Comparison of ENCODE assay signal across 19 cellular contexts in the genomic region with DNA sequence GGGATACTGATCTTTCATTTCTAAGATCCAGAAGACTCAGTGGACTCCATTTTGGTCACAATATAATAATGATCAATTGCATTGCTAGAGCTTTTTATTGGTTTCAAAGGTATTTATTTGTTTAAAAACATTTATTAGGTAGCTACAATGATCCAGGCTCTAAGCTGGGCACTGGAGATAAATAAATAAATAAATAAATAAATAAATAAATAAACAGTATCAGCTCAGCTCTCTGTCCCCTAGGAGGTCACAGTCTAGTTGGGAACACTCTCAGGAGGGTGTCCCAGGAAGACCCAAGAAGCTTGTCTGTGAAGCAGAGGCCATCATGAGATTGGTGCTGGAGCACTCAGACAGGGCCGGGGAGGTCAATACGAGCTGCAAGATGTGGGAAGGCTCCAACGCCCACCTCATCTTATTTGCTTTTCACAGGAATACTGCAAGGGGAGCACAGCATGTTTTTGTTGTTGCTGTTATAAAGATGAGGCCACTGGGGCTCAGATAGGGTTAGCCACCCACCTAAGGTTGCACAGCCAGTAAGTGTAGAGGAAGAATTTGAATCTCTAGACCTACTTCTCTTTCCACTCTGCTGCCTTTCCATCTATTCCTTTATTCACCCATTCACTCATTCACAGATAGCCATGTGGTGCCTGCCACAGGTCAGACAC. TPM values are rescaled to one million over a fixed set of nuclear protein-coding genes. Genes with fewer than 3 reads are reported as not detected.
DNase-seq lines count a peak whose midpoint lies in the region; ATAC-seq, FAIRE-seq and TF ChIP-seq lines count a peak whose summit lies in the region.
"Had no signal": no experiment of that assay in that cellular context is flagged by ENCODE, and none has a peak within 500 bp of the region (broad histone marks: within the 10 kb centered on the region; RNA-seq: fewer than 3 reads in every experiment).

No MANE protein-coding gene starts in this region.

- no peak overlapping the region for H2AFZ ChIP-seq in OCI-LY3 (ENCODE audit: low read depth, low read length)
- no peak overlapping the region for H2AFZ ChIP-seq in GM12878 (ENCODE audit: control insufficient read depth, low read depth, low read length)

- H3K4me3 ChIP-seq in OCI-LY3 (ENCODE audit: low read length) (no peak overlapping the region), GM12878 (no peak overlapping the region), small intestine (ENCODE audit: low read depth in 1 of 2, low read length in 2 of 2) (no peak overlapping the region)
- H3K4me3 ChIP-seq: heart left ventricle had no signal

- in situ Hi-C loops in GM12878 (cut with MboI): loop anchor here (25.0 kb wide), 2 partner anchors 1199 to 1701 kb away; no protein-coding TSS in a partner anchor

- 82% methylated on average over 3 of the region's 3 CpGs for WGBS in GM12878 (ENCODE audit: insufficient coverage, insufficient replicate concordance, low lambda C conversion rate, missing lambda C conversion rate)
- 85 to 90% (median 89%) methylated on average over 3 of the region's 3 CpGs for WGBS in small intestine, 3 donors

- RAD21 ChIA-PET in GM12878 (lab: Charles Lee; ENCODE audit: unreplicated experiment): interaction anchor here (0.9 to 15.3 kb wide), 7 partner anchors 14 to 49 kb away, joined by 3 to 324 read pairs (median 6); a partner anchor contains a TSS

- TF ChIP-seq CTCF in OCI-LY3 (IDR thresholded peaks at IDR 0.05; ENCODE audit: low read depth, low read length) (no peak), GM12878 (IDR thresholded peaks at IDR 0.05 in 2 of 3, conservative IDR thresholded peaks at IDR 0.05 in 1 of 3; ENCODE audit: control insufficient read depth in 2 of 3, extremely low read depth in 1 of 3, insufficient read depth in 1 of 3, low read depth in 3 of 3, low read length in 3 of 3) (no peak), progenitor cell of endocrine pancreas (IDR thresholded peaks at IDR 0.05; ENCODE audit: unreplicated experiment) (no peak)

- H3K9me3 ChIP-seq in OCI-LY3 (ENCODE audit: insufficient read depth, low read length) (no peaks in the 10 kb centered on the region), GM12878 (replicated peaks; ENCODE audit: control insufficient read depth, insufficient read depth, low read length) (no peaks in the 10 kb centered on the region; the same call in 2 of the 3 replicates), small intestine (ENCODE audit: control insufficient read depth, low read depth) (no peaks in the 10 kb centered on the region)
- H3K9me3 ChIP-seq: heart left ventricle had no signal

- peaks cover 96% of the 10 kb centered on the region for H3K4me1 ChIP-seq in OCI-LY3 (ENCODE audit: low read length)
- H3K4me1 ChIP-seq in GM12878 (ENCODE audit: control insufficient read depth, insufficient read depth, low read length): peaks cover 95% of the 10 kb centered on the region
- H3K4me1 ChIP-seq in small intestine (ENCODE audit: control insufficient read depth in 2 of 2, insufficient read depth in 1 of 2, low read depth in 1 of 2, low read length in 1 of 2): peaks cover 0 to 6% of the 10 kb centered on the region in 2 donors

- H4K20me1 ChIP-seq in OCI-LY3 (ENCODE audit: insufficient read depth, low read length) (no peaks in the 10 kb centered on the region), GM12878 (ENCODE audit: control insufficient read depth, insufficient read depth) (no peaks in the 10 kb centered on the region)

- no peak for TF ChIP-seq POLR2A in GM12878 (IDR thresholded peaks at IDR 0.05; ENCODE audit: low read depth, low read length)

- peaks cover 6% of the 10 kb centered on the region for H3K9me3 Mint-ChIP-seq in activated CD4-positive, alpha-beta T cell treated with anti-CD3 and anti-CD28 coated beads for 36 hours (ENCODE audit: low read depth)
- H3K9me3 Mint-ChIP-seq in progenitor cell of endocrine pancreas (ENCODE audit: low read depth): no peaks in the 10 kb centered on the region

- H3K36me3 ChIP-seq in OCI-LY3 (replicated peaks; ENCODE audit: low read depth, low read length): no peaks in the 10 kb centered on the region
- H3K36me3 ChIP-seq in GM12878 (ENCODE audit: control insufficient read depth in 2 of 2, insufficient read depth in 2 of 2, low read length in 1 of 2): no peaks in the 10 kb centered on the region
- no peaks in the 10 kb centered on the region for H3K36me3 ChIP-seq in small intestine (ENCODE audit: control insufficient read depth in 2 of 2, insufficient read depth in 2 of 2, low read length in 2 of 2)

- ATAC-seq in activated CD4-positive, alpha-beta T cell treated with anti-CD3 and anti-CD28 coated beads for 36 hours: no peak
- no peak for ATAC-seq in GM12878
- ATAC-seq: heart left ventricle, left colon, right cardiac atrium had no signal

- no peak for TF ChIP-seq RAD21 in GM12878 (IDR thresholded peaks at IDR 0.05; ENCODE audit: insufficient read depth, low read depth, low read length)

- 0 out of 2 replicates have a peak overlapping the region, but pooled peaks have one; percentile 59 for H3K9ac ChIP-seq in OCI-LY3 (ENCODE audit: low read length)
- H3K9ac ChIP-seq in GM12878 (ENCODE audit: control insufficient read depth, insufficient read depth, low read length): peak overlapping the region; percentile 10; the same call in 1 of the 2 replicates

- FAIRE-seq in GM12878 (lab: Jason Lieb, UNC) (no peak), small intestine (lab: Jason Lieb, UNC) (no peak)
- FAIRE-seq: A204.1, endothelial cell of umbilical vein had no signal

- SMC1A ChIA-PET in GM12878 (lab: Charles Lee; ENCODE audit: uncharacterized antibody, unreplicated experiment): interaction anchor here (0.8 to 19.5 kb wide), 8 partner anchors 14 to 50 kb away, joined by 3 to 409 read pairs (median 7); a partner anchor contains a TSS

- H3K4me3 Mint-ChIP-seq in activated CD4-positive, alpha-beta T cell treated with anti-CD3 and anti-CD28 coated beads for 36 hours: peak overlapping the region; percentile 70
- no peak overlapping the region for H3K4me3 Mint-ChIP-seq in progenitor cell of endocrine pancreas (ENCODE audit: low read depth)

- H3K27me3 Mint-ChIP-seq in activated CD4-positive, alpha-beta T cell treated with anti-CD3 and anti-CD28 coated beads for 36 hours: no peaks in the 10 kb centered on the region
- H3K27me3 Mint-ChIP-seq in progenitor cell of endocrine pancreas: peaks cover 10% of the 10 kb centered on the region

- H3K27ac Mint-ChIP-seq in activated CD4-positive, alpha-beta T cell treated with anti-CD3 and anti-CD28 coated beads for 36 hours: peak overlapping the region; percentile 100
- no peak overlapping the region for H3K27ac Mint-ChIP-seq in progenitor cell of endocrine pancreas

- H3K27me3 ChIP-seq in OCI-LY3 (ENCODE audit: low read depth, low read length) (peaks cover 12% of the 10 kb centered on the region; the same call in 1 of the 2 replicates), GM12878 (replicated peaks in 1 of 2; ENCODE audit: control insufficient read depth in 2 of 2, insufficient read depth in 2 of 2, low read length in 1 of 2) (no peaks in the 10 kb centered on the region), small intestine (ENCODE audit: control insufficient read depth in 2 of 2, insufficient read depth in 2 of 2, low read length in 2 of 2) (no peaks in the 10 kb centered on the region)
- H3K27me3 ChIP-seq: heart left ventricle had no signal

- H3K27ac ChIP-seq in OCI-LY3 (ENCODE audit: low read length): peak overlapping the region; percentile 90
- H3K27ac ChIP-seq in GM12878 (ENCODE audit: control insufficient read depth, insufficient read depth): peak overlapping the region; percentile 90
- H3K27ac ChIP-seq in small intestine (ENCODE audit: low read depth in 1 of 2, low read length in 1 of 2): peak overlapping the region; percentile 16 to 74

- H3K79me2 ChIP-seq in OCI-LY3 (ENCODE audit: low read length) (no peaks in the 10 kb centered on the region), GM12878 (ENCODE audit: control insufficient read depth, insufficient read depth, low read length) (no peaks in the 10 kb centered on the region; the same call in 1 of the 2 replicates)

- H3K4me1 Mint-ChIP-seq in activated CD4-positive, alpha-beta T cell treated with anti-CD3 and anti-CD28 coated beads for 36 hours: peaks cover 95% of the 10 kb centered on the region
- peaks cover 6% of the 10 kb centered on the region for H3K4me1 Mint-ChIP-seq in progenitor cell of endocrine pancreas (ENCODE audit: low read depth)

- POLR2A ChIA-PET in activated CD4-positive, alpha-beta T cell treated with anti-CD3 and anti-CD28 coated beads for 36 hours (lab: Charles Lee): interaction anchor here (1.1 to 4.9 kb wide), 8 partner anchors 11 to 40 kb away, joined by 4 to 48 read pairs (median 6); no protein-coding TSS in a partner anchor
- POLR2A ChIA-PET in GM12878 (lab: Charles Lee): interaction anchor here (0.6 to 7.8 kb wide), 10 partner anchors 9 to 782 kb away, joined by 3 to 128 read pairs (median 6); a partner anchor contains a TSS

- peaks cover 16% of the 10 kb centered on the region for H3K36me3 Mint-ChIP-seq in activated CD4-positive, alpha-beta T cell treated with anti-CD3 and anti-CD28 coated beads for 36 hours (ENCODE audit: low read depth)
- no peaks in the 10 kb centered on the region for H3K36me3 Mint-ChIP-seq in progenitor cell of endocrine pancreas (ENCODE audit: insufficient read depth)

- CTCF ChIA-PET in activated CD4-positive, alpha-beta T cell treated with anti-CD3 and anti-CD28 coated beads for 36 hours (lab: Charles Lee): interaction anchor here (0.6 to 6.4 kb wide), 10 partner anchors 10 to 1499 kb away, joined by 3 to 51 read pairs (median 6); a partner anchor contains a TSS
- CTCF ChIA-PET in GM12878 (lab: Yijun Ruan, JAX): interaction anchor here (1.1 to 6.6 kb wide), 9 partner anchors 7 to 50 kb away, joined by 3 to 73 read pairs (median 10); a partner anchor contains a TSS

- no peak for TF ChIP-seq EP300 in GM12878 (IDR thresholded peaks at IDR 0.05; ENCODE audit: borderline replicate concordance in 1 of 2, control insufficient read depth in 1 of 2, low read depth in 2 of 2, low read length in 2 of 2)

- no TSS peak for BruUV-seq in GM12878 (replicated peaks; lab: Mats Ljungman, UMichigan)

- no peak for DNase-seq in activated CD4-positive, alpha-beta T cell treated with anti-CD3 and anti-CD28 coated beads for 36 hours
- DNase-seq in activated CD4-positive, alpha-beta T cell treated with anti-CD3 and anti-CD28 coated beads, Interleukin-2, amount 50 U/mL, for 48 hours: no peak
- DNase-seq in GM12878 (ENCODE audit: low read depth, low spot score) (no peak), small intestine (no peak), RKO (ENCODE audit: low spot score) (no peak), COR-L47 (lab: John Stamatoyannopoulos, UW) (no peak), progenitor cell of endocrine pancreas (ENCODE audit: low spot score, unreplicated experiment) (no peak)
- DNase-seq: central memory CD4-positive, alpha-beta T cell; DMS 273 treated with DMSO at 0.1 percent for 48 hours; HCEC 1CT; left colon; MV-4-11 had no signal

- H3K4me2 ChIP-seq in OCI-LY3 (ENCODE audit: low read length): peak overlapping the region; percentile 82
- no peak overlapping the region for H3K4me2 ChIP-seq in GM12878 (ENCODE audit: control insufficient read depth, insufficient read depth)

- intact Hi-C loops in activated CD4-positive, alpha-beta T cell treated with anti-CD3 and anti-CD28 coated beads for 36 hours (cut with DNase I, micrococcal nuclease): loop anchor here (2.0 to 10.0 kb wide), 5 partner anchors 214 to 1194 kb away; a partner anchor contains a TSS
- intact Hi-C loops in GM12878 (cut with micrococcal nuclease; ENCODE audit: unreplicated experiment): no loop called here

RNA-seq across cellular contexts. Expression of a gene that starts 15.5 kb away (rescaled TPM):
- 10 to 100 TPM; 24.8 to 25.5 TPM for total RNA-seq in activated CD4-positive, alpha-beta T cell treated with anti-CD3 and anti-CD28 coated beads for 36 hours
- total RNA-seq in GM12878 (2013; cell fraction: nucleolus; rRNA removed): 74.5 and 81.9 TPM in 2 replicates
- 46.4 and 53.5 TPM in 2 replicates for total RNA-seq in GM12878 (2014; rRNA removed)
- total RNA-seq in GM12878 (2014; rRNA removed; fragmentation: Illumina TruSeq; extraction: Trizol): 21.5 and 26.9 TPM in 2 replicates
- total RNA-seq in GM12878 (2021): 40.0 and 40.4 TPM in 2 replicates
- 18.9 TPM for polyA plus RNA-seq in GM12878 (2011; ENCODE audit: low read depth)
- polyA plus RNA-seq in GM12878 (2011; rRNA removed): 8.5 and 16.9 TPM in 2 replicates
- 22.6 and 38.7 TPM in 2 replicates for polyA plus RNA-seq in GM12878 (2011; cell fraction: cytosol; rRNA removed)
- polyA plus RNA-seq in GM12878 (2011; cell fraction: nucleus; rRNA removed): 45.6 and 71.8 TPM in 2 replicates
- 18.6 and 50.6 TPM in 2 replicates for polyA plus RNA-seq in GM12878 (2012)
- 12.3 and 21.9 TPM in 2 replicates for polyA plus RNA-seq in GM12878 (2014; fragmentation: Illumina TruSeq; extraction: Trizol)
- polyA plus RNA-seq in GM12878 (2014; fragmentation: Nextera tagmentation; extraction: Ambion mirVana): 1 to 10 TPM; 3.0 to 7.4 TPM
- 50.0 and 54.5 TPM in 2 replicates for polyA plus RNA-seq in GM12878 (2014; rRNA removed)
- polyA plus RNA-seq in GM12878 (2016; fragmentation: Nextera tagmentation; extraction: Ambion mirVana): 10 to 100 TPM; 51.7 to 54.8 TPM
- polyA minus RNA-seq in GM12878 (2011; rRNA and poly(A)+ RNA removed): 20.3 and 37.3 TPM in 2 replicates
- polyA minus RNA-seq in GM12878 (2011; cell fraction: cytosol; rRNA and poly(A)+ RNA removed): 8.8 and 11.7 TPM in 2 replicates
- polyA minus RNA-seq in GM12878 (2011; cell fraction: nucleus; rRNA and poly(A)+ RNA removed): 26.7 and 36.0 TPM in 2 replicates
- 1 to 10 TPM; 1.3 to 5.6 (median 4.6) TPM for polyA plus RNA-seq in small intestine
- total RNA-seq in progenitor cell of endocrine pancreas: not detected in 2 replicates
- total RNA-seq: endothelial cell of umbilical vein, HT1080 had no signal
- polyA plus RNA-seq: endothelial cell of umbilical vein had no signal

RNA-seq across cellular contexts. Expression of a gene that starts 33.8 kb away (rescaled TPM):
- total RNA-seq in activated CD4-positive, alpha-beta T cell treated with anti-CD3 and anti-CD28 coated beads for 36 hours: not detected
- total RNA-seq in GM12878 (2013; cell fraction: nucleolus; rRNA removed): not detected in 2 replicates
- total RNA-seq in GM12878 (2014; rRNA removed) (not detected in 2 replicates), GM12878 (2014; rRNA removed; fragmentation: Illumina TruSeq; extraction: Trizol) (not detected in 2 replicates), GM12878 (2021) (not detected in 2 replicates), progenitor cell of endocrine pancreas (not detected in 2 replicates)
- polyA plus RNA-seq in GM12878 (2011; ENCODE audit: low read depth): not detected
- polyA plus RNA-seq in GM12878 (2011; rRNA removed) (not detected in 2 replicates), GM12878 (2014; fragmentation: Illumina TruSeq; extraction: Trizol) (not detected in 2 replicates), GM12878 (2014; fragmentation: Nextera tagmentation; extraction: Ambion mirVana) (not detected), GM12878 (2014; rRNA removed) (not detected in 2 replicates), GM12878 (2016; fragmentation: Nextera tagmentation; extraction: Ambion mirVana) (not detected), small intestine (not detected)
- not detected in 2 replicates for polyA plus RNA-seq in GM12878 (2011; cell fraction: cytosol; rRNA removed)
- polyA plus RNA-seq in GM12878 (2011; cell fraction: nucleus; rRNA removed): not detected in 2 replicates
- not detected in 2 replicates for polyA plus RNA-seq in GM12878 (2012)
- polyA minus RNA-seq in GM12878 (2011; rRNA and poly(A)+ RNA removed): not detected in 2 replicates
- not detected in 2 replicates for polyA minus RNA-seq in GM12878 (2011; cell fraction: cytosol; rRNA and poly(A)+ RNA removed)
- not detected in 2 replicates for polyA minus RNA-seq in GM12878 (2011; cell fraction: nucleus; rRNA and poly(A)+ RNA removed)
- total RNA-seq: endothelial cell of umbilical vein, heart left ventricle, HT1080, left colon, right cardiac atrium had no signal
- polyA plus RNA-seq: endothelial cell of umbilical vein, heart left ventricle, right cardiac atrium had no signal

RNA-seq across cellular contexts. Expression of a gene that starts 36.2 kb away (rescaled TPM):
- under 1 TPM; 0.34 to 0.53 TPM for total RNA-seq in activated CD4-positive, alpha-beta T cell treated with anti-CD3 and anti-CD28 coated beads for 36 hours
- total RNA-seq in GM12878 (2013; cell fraction: nucleolus; rRNA removed): 1.2 TPM in 2 replicates
- total RNA-seq in GM12878 (2014; rRNA removed) (not detected in 2 replicates), GM12878 (2014; rRNA removed; fragmentation: Illumina TruSeq; extraction: Trizol) (not detected in 2 replicates), GM12878 (2021) (not detected in 2 replicates), progenitor cell of endocrine pancreas (not detected in 2 replicates)
- not detected for polyA plus RNA-seq in GM12878 (2011; ENCODE audit: low read depth)
- polyA plus RNA-seq in GM12878 (2011; rRNA removed) (0.12 and 0.16 TPM in 2 replicates), GM12878 (2014; fragmentation: Illumina TruSeq; extraction: Trizol) (not detected in 2 replicates), GM12878 (2014; fragmentation: Nextera tagmentation; extraction: Ambion mirVana) (not detected), GM12878 (2014; rRNA removed) (not detected in 2 replicates), GM12878 (2016; fragmentation: Nextera tagmentation; extraction: Ambion mirVana) (not detected), small intestine (not detected)
- 0.04 TPM in 1 of 2 replicates, not detected in the other for polyA plus RNA-seq in GM12878 (2011; cell fraction: cytosol; rRNA removed)
- 0.28 and 0.56 TPM in 2 replicates for polyA plus RNA-seq in GM12878 (2011; cell fraction: nucleus; rRNA removed)
- 0.17 TPM in 1 of 2 replicates, not detected in the other for polyA plus RNA-seq in GM12878 (2012)
- 0.21 TPM in 1 of 2 replicates, not detected in the other for polyA minus RNA-seq in GM12878 (2011; rRNA and poly(A)+ RNA removed)
- not detected in 2 replicates for polyA minus RNA-seq in GM12878 (2011; cell fraction: cytosol; rRNA and poly(A)+ RNA removed)
- polyA minus RNA-seq in GM12878 (2011; cell fraction: nucleus; rRNA and poly(A)+ RNA removed): 0.24 TPM in 1 of 2 replicates, not detected in the other
- total RNA-seq: endothelial cell of umbilical vein, HT1080, left colon had no signal
- polyA plus RNA-seq: endothelial cell of umbilical vein, right cardiac atrium, thymus had no signal

Comparison
In these comparisons a context has a peak if more than half of its experiments do, and no peak if none do; other contexts are left out.
1. RNA of a gene that starts 15.5 kb away (total RNA-seq): 21.5 to 81.9 TPM in GM12878 and 24.8 to 25.5 TPM in activated CD4-positive, alpha-beta T cell treated with anti-CD3 and anti-CD28 coated beads for 36 hours; not detected in progenitor cell of endocrine pancreas; every median in the first group is over 10 times any median in the second.
2. Peak in every context shown above with its lines, with median percentiles within 50 percentile points of each other: H3K27ac ChIP-seq.